In genomic region chr22:18066181-18066859, GRCh38 we compare ENCODE assay signal across 16 cellular contexts. TPM values are rescaled to one million over a fixed set of nuclear protein-coding genes. Genes with fewer than 3 reads are reported as not detected.
DNase-seq lines count a peak whose midpoint lies in the region; ATAC-seq, FAIRE-seq and TF ChIP-seq lines count a peak whose summit lies in the region.
"Had no signal": no experiment of that assay in that cellular context is flagged by ENCODE, and none has a peak within 500 bp of the region (broad histone marks: within the 10 kb centered on the region; RNA-seq: fewer than 3 reads in every experiment).

No MANE protein-coding gene starts in this region.

- H3K36me3 ChIP-seq in OCI-LY3 (replicated peaks; ENCODE audit: low read depth, low read length), result no peaks in the 10 kb centered on the region
- H3K36me3 ChIP-seq in HepG2 (replicated peaks in 1 of 2; ENCODE audit: control insufficient read depth in 1 of 2, insufficient read depth in 2 of 2, low read length in 2 of 2), result no peaks in the 10 kb centered on the region
- H3K36me3 ChIP-seq in thoracic aorta, result no peaks in the 10 kb centered on the region
- no peaks in the 10 kb centered on the region for H3K36me3 ChIP-seq in MG63

- BruUV-seq in HepG2 (replicated peaks; lab: Mats Ljungman, UMichigan), result no TSS peak

- no peaks in the 10 kb centered on the region for H3K79me2 ChIP-seq in OCI-LY3 (ENCODE audit: low read length)
- H3K79me2 ChIP-seq in HepG2 (ENCODE audit: insufficient read depth, low read length), result no peaks in the 10 kb centered on the region

- DNase-seq in HCEC 1CT, result peak; percentile 51
- no peak for DNase-seq in HepG2 (ENCODE audit: low spot score)
- no peak for DNase-seq in thoracic aorta (ENCODE audit: low spot score)
- DNase-seq in RWPE1 (ENCODE audit: low spot score), result no peak
- DNase-seq in MG63, result no peak
- no peak for DNase-seq in NCI-H1930 (lab: John Stamatoyannopoulos, UW)
- DNase-seq: activated naive CD8-positive, alpha-beta T cell treated with anti-CD3 and anti-CD28 coated beads for 36 hours; CD8-positive, alpha-beta T cell; foreskin keratinocyte; GM23248; NCI-H1417; NCI-H345; PC-9; testis had no signal

- H3K4me1 ChIP-seq in OCI-LY3 (ENCODE audit: low read length) (peaks cover 70% of the 10 kb centered on the region), HepG2 (ENCODE audit: insufficient read depth, low read length) (peaks cover 74% of the 10 kb centered on the region), thoracic aorta (ENCODE audit: control insufficient read depth in 1 of 2, low read depth in 2 of 2) (peaks cover 19 to 37% of the 10 kb centered on the region in 2 donors)

- H3K9me3 ChIP-seq in OCI-LY3 (ENCODE audit: insufficient read depth, low read length), result no peaks in the 10 kb centered on the region
- H3K9me3 ChIP-seq in HepG2 (ENCODE audit: low read length), result no peaks in the 10 kb centered on the region
- H3K9me3 ChIP-seq in thoracic aorta, result no peaks in the 10 kb centered on the region
- H3K9me3 ChIP-seq in MG63, result no peaks in the 10 kb centered on the region
- H3K9me3 ChIP-seq: testis had no signal

- TF ChIP-seq POLR2A in HepG2 (IDR thresholded peaks at IDR 0.05; ENCODE audit: insufficient read depth in 1 of 2, low read depth in 2 of 2, low read length in 2 of 2), result no peak

- TF ChIP-seq RAD21 in HepG2 (CRISPR knock-in tag; IDR thresholded peaks at IDR 0.05), result no peak

- TF ChIP-seq EP300 in HepG2 (IDR thresholded peaks at IDR 0.05; ENCODE audit: low read depth in 2 of 2, low read length in 2 of 2), result no peak
- TF ChIP-seq EP300 in HepG2 (CRISPR knock-in tag; IDR thresholded peaks at IDR 0.05; ENCODE audit: borderline replicate concordance), result no peak

- CTCF ChIA-PET in HepG2 (lab: Yijun Ruan, JAX; ENCODE audit: low intra/inter-chr PET ratio, low total read pairs) (interaction anchor here (1.5 kb wide), 1 partner anchor 236 kb away, joined by 3 read pairs; no protein-coding TSS in a partner anchor), RWPE1 (lab: Yijun Ruan, JAX) (no interaction called here)

- POLR2A ChIA-PET in HepG2 (lab: Yijun Ruan, JAX), result interaction anchor here (1.2 to 2.8 kb wide), 3 partner anchors 11 to 28 kb away, joined by 4 to 13 read pairs (median 6); no protein-coding TSS in a partner anchor
- POLR2A ChIA-PET in RWPE1 (lab: Yijun Ruan, JAX; ENCODE audit: low non-redundant PET), result no interaction called here

- H3K27ac ChIP-seq in OCI-LY3 (ENCODE audit: low read length) (peak overlapping the region; percentile 81), HepG2 (ENCODE audit: extremely low read length, insufficient read depth, low read length) (no peak overlapping the region), thoracic aorta (peak overlapping the region; percentile 88 to 97), RWPE1 (no peak overlapping the region)
- H3K27ac ChIP-seq: foreskin keratinocyte, GM23248, PC-9, testis had no signal

- FAIRE-seq in HepG2 (lab: Jason Lieb, UNC), result no peak
- FAIRE-seq: HTR-8/SVneo had no signal

- intact Hi-C loops in HepG2 (cut with micrococcal nuclease; ENCODE audit: unreplicated experiment), result no loop called here

- H3K9ac ChIP-seq in OCI-LY3 (ENCODE audit: low read length), result peak overlapping the region; percentile 53
- no peak overlapping the region; the same call in 1 of the 2 replicates for H3K9ac ChIP-seq in HepG2 (ENCODE audit: insufficient read depth, low read depth, low read length)
- H3K9ac ChIP-seq: GM23248 had no signal

- H3K4me2 ChIP-seq in OCI-LY3 (ENCODE audit: low read length) (peak overlapping the region; percentile 84), HepG2 (ENCODE audit: low read depth, low read length) (peak overlapping the region; percentile 56)
- H3K4me2 ChIP-seq: PC-9 had no signal

- H3K4me3 ChIP-seq in OCI-LY3 (ENCODE audit: low read length) (peak overlapping the region; percentile 64), HepG2 (replicated peaks in 1 of 3; ENCODE audit: insufficient read depth in 1 of 3, low read depth in 2 of 3, low read length in 3 of 3) (peak overlapping the region in 1 of 3 experiments; percentile 22; a peak in 1 of 6 replicates), thoracic aorta (no peak overlapping the region), MG63 (no peak overlapping the region)
- H3K4me3 ChIP-seq: GM23248, PC-9, testis had no signal

- TF ChIP-seq CTCF in OCI-LY3 (IDR thresholded peaks at IDR 0.05; ENCODE audit: low read depth, low read length), result peak; percentile 36
- no peak for TF ChIP-seq CTCF in HepG2 (CRISPR knock-in tag; IDR thresholded peaks at IDR 0.05)
- no peak for TF ChIP-seq CTCF in thoracic aorta (IDR thresholded peaks at IDR 0.05)
- no peak for TF ChIP-seq CTCF in RWPE1 (conservative IDR thresholded peaks at IDR 0.05; ENCODE audit: low read depth)

- ATAC-seq in HepG2 (peak; percentile 19; the same call in 1 of the 3 replicates), thoracic aorta (ENCODE audit: insufficient number of reproducible peaks, low FRiP score, low read depth) (no peak)
- ATAC-seq: CD8-positive, alpha-beta T cell; foreskin keratinocyte had no signal

- WGBS in HepG2 (ENCODE audit: low lambda C conversion rate), result 25% methylated on average over 11 of the region's 12 CpGs

- in situ Hi-C loops in HepG2 (cut with HindIII; ENCODE audit: extremely low pct_ligation_motif_present, low pct_unique_long_range_greater_than_20kb), result no loop called here

- H2AFZ ChIP-seq in OCI-LY3 (ENCODE audit: low read depth, low read length), result no peak overlapping the region; the same call in 1 of the 2 replicates
- no peak overlapping the region for H2AFZ ChIP-seq in HepG2 (ENCODE audit: low read length)
- H2AFZ ChIP-seq: PC-9 had no signal

- H4K20me1 ChIP-seq in OCI-LY3 (ENCODE audit: insufficient read depth, low read length) (no peaks in the 10 kb centered on the region), HepG2 (ENCODE audit: insufficient read depth, low read length) (no peaks in the 10 kb centered on the region)

- no peaks in the 10 kb centered on the region for H3K27me3 ChIP-seq in OCI-LY3 (ENCODE audit: low read depth, low read length)
- no peaks in the 10 kb centered on the region for H3K27me3 ChIP-seq in HepG2 (ENCODE audit: control insufficient read depth in 1 of 2, insufficient read depth in 2 of 2, low read length in 2 of 2)
- H3K27me3 ChIP-seq in thoracic aorta (replicated peaks; ENCODE audit: insufficient read depth), result no peaks in the 10 kb centered on the region
- H3K27me3 ChIP-seq in MG63, result no peaks in the 10 kb centered on the region
- H3K27me3 ChIP-seq: foreskin keratinocyte, testis had no signal

RNA-seq across cellular contexts. Expression of gene PEX26, which starts 11.5 kb away (rescaled TPM):
- total RNA-seq in HepG2 (2016; rRNA removed; fragmentation: Illumina TruSeq; extraction: Trizol) (25.1 and 30.6 TPM in 2 replicates), thoracic aorta (10 to 100 TPM; 39.1 to 46.0 TPM)
- total RNA-seq in HepG2 (2016; cell fraction: cytosol; rRNA removed; fragmentation: Illumina TruSeq; extraction: Trizol; ENCODE audit: low read depth), result 3.6 and 6.1 TPM in 2 replicates
- total RNA-seq in HepG2 (2016; cell fraction: insoluble cytoplasmic fraction; rRNA removed; fragmentation: Illumina TruSeq; extraction: Trizol), result 26.6 and 27.5 TPM in 2 replicates
- 23.5 and 27.1 TPM in 2 replicates for total RNA-seq in HepG2 (2016; cell fraction: membrane; rRNA removed; fragmentation: Illumina TruSeq; extraction: Trizol)
- total RNA-seq in HepG2 (2016; cell fraction: nucleus; rRNA removed; fragmentation: Illumina TruSeq; extraction: Trizol), result 13.8 and 17.8 TPM in 2 replicates
- polyA plus RNA-seq in HepG2 (2011; rRNA removed), result 10.6 and 15.4 TPM in 2 replicates
- 12.4 and 12.5 TPM in 2 replicates for polyA plus RNA-seq in HepG2 (2011; cell fraction: cytosol; rRNA removed)
- 13.5 and 14.8 TPM in 2 replicates for polyA plus RNA-seq in HepG2 (2011; cell fraction: nucleus; rRNA removed)
- 13.4 and 14.4 TPM in 2 replicates for polyA plus RNA-seq in HepG2 (2012)
- polyA plus RNA-seq in HepG2 (2016; cell fraction: cytosol; fragmentation: Illumina TruSeq; extraction: Trizol; ENCODE audit: low read depth), result 4.6 and 6.3 TPM in 2 replicates
- polyA plus RNA-seq in HepG2 (2016; cell fraction: insoluble cytoplasmic fraction; fragmentation: Illumina TruSeq; extraction: Trizol; ENCODE audit: low read depth), result 25.9 and 26.3 TPM in 2 replicates
- 15.8 and 17.3 TPM in 2 replicates for polyA plus RNA-seq in HepG2 (2016; cell fraction: membrane; fragmentation: Illumina TruSeq; extraction: Trizol; ENCODE audit: low read depth)
- polyA plus RNA-seq in HepG2 (2016; cell fraction: nucleus; fragmentation: Illumina TruSeq; extraction: Trizol; ENCODE audit: insufficient read depth, low read depth), result 17.9 and 18.6 TPM in 2 replicates
- polyA minus RNA-seq in HepG2 (2011; rRNA and poly(A)+ RNA removed; ENCODE audit: low replicate concordance), result 35.9 and 42.8 TPM in 2 replicates
- polyA minus RNA-seq in HepG2 (2011; cell fraction: cytosol; rRNA and poly(A)+ RNA removed), result 9.6 and 11.4 TPM in 2 replicates
- polyA minus RNA-seq in HepG2 (2011; cell fraction: nucleus; rRNA and poly(A)+ RNA removed), result 11.6 and 14.2 TPM in 2 replicates
- total RNA-seq in MG63 (2014; rRNA removed; shearing (Covaris generic); ENCODE audit: low replicate concordance), result 10.5 and 13.5 TPM in 2 replicates

RNA-seq across cellular contexts. Expression of gene MICAL3, which starts 42.0 kb away (rescaled TPM):
- 9.5 and 12.5 TPM in 2 replicates for total RNA-seq in HepG2 (2016; rRNA removed; fragmentation: Illumina TruSeq; extraction: Trizol)
- total RNA-seq in HepG2 (2016; cell fraction: cytosol; rRNA removed; fragmentation: Illumina TruSeq; extraction: Trizol; ENCODE audit: low read depth), result 2.6 and 2.9 TPM in 2 replicates
- total RNA-seq in HepG2 (2016; cell fraction: insoluble cytoplasmic fraction; rRNA removed; fragmentation: Illumina TruSeq; extraction: Trizol), result 8.6 and 11.9 TPM in 2 replicates
- total RNA-seq in HepG2 (2016; cell fraction: membrane; rRNA removed; fragmentation: Illumina TruSeq; extraction: Trizol), result 4.2 and 6.1 TPM in 2 replicates
- 31.3 and 35.0 TPM in 2 replicates for total RNA-seq in HepG2 (2016; cell fraction: nucleus; rRNA removed; fragmentation: Illumina TruSeq; extraction: Trizol)
- polyA plus RNA-seq in HepG2 (2011; rRNA removed), result 5.3 and 5.6 TPM in 2 replicates
- 2.5 and 3.1 TPM in 2 replicates for polyA plus RNA-seq in HepG2 (2011; cell fraction: cytosol; rRNA removed)
- 32.9 and 43.0 TPM in 2 replicates for polyA plus RNA-seq in HepG2 (2011; cell fraction: nucleus; rRNA removed)
- polyA plus RNA-seq in HepG2 (2012), result 9.2 and 10.8 TPM in 2 replicates
- polyA plus RNA-seq in HepG2 (2016; cell fraction: cytosol; fragmentation: Illumina TruSeq; extraction: Trizol; ENCODE audit: low read depth), result 0.59 and 1.1 TPM in 2 replicates
- 3.5 and 3.6 TPM in 2 replicates for polyA plus RNA-seq in HepG2 (2016; cell fraction: insoluble cytoplasmic fraction; fragmentation: Illumina TruSeq; extraction: Trizol; ENCODE audit: low read depth)
- polyA plus RNA-seq in HepG2 (2016; cell fraction: membrane; fragmentation: Illumina TruSeq; extraction: Trizol; ENCODE audit: low read depth), result 0.53 and 1.1 TPM in 2 replicates
- 34.4 and 36.4 TPM in 2 replicates for polyA plus RNA-seq in HepG2 (2016; cell fraction: nucleus; fragmentation: Illumina TruSeq; extraction: Trizol; ENCODE audit: insufficient read depth, low read depth)
- 12.7 and 28.5 TPM in 2 replicates for polyA minus RNA-seq in HepG2 (2011; rRNA and poly(A)+ RNA removed; ENCODE audit: low replicate concordance)
- 3.7 and 4.4 TPM in 2 replicates for polyA minus RNA-seq in HepG2 (2011; cell fraction: cytosol; rRNA and poly(A)+ RNA removed)
- polyA minus RNA-seq in HepG2 (2011; cell fraction: nucleus; rRNA and poly(A)+ RNA removed), result 28.5 and 33.0 TPM in 2 replicates
- 10 to 100 TPM; 45.2 to 78.0 TPM for total RNA-seq in thoracic aorta
- 13.4 and 20.6 TPM in 2 replicates for total RNA-seq in MG63 (2014; rRNA removed; shearing (Covaris generic); ENCODE audit: low replicate concordance)

RNA-seq across cellular contexts. Expression of gene TUBA8, which starts 44.3 kb away (rescaled TPM):
- total RNA-seq in HepG2 (2016; rRNA removed; fragmentation: Illumina TruSeq; extraction: Trizol) (0.17 and 0.35 TPM in 2 replicates), thoracic aorta (1 to 10 TPM in 1 of 2 donors, under 1 TPM in 1; 0.41 to 2.2 TPM)
- 0.62 and 0.91 TPM in 2 replicates for total RNA-seq in HepG2 (2016; cell fraction: cytosol; rRNA removed; fragmentation: Illumina TruSeq; extraction: Trizol; ENCODE audit: low read depth)
- total RNA-seq in HepG2 (2016; cell fraction: insoluble cytoplasmic fraction; rRNA removed; fragmentation: Illumina TruSeq; extraction: Trizol), result 0.09 and 0.39 TPM in 2 replicates
- 0.62 and 0.79 TPM in 2 replicates for total RNA-seq in HepG2 (2016; cell fraction: membrane; rRNA removed; fragmentation: Illumina TruSeq; extraction: Trizol)
- total RNA-seq in HepG2 (2016; cell fraction: nucleus; rRNA removed; fragmentation: Illumina TruSeq; extraction: Trizol), result 0.34 and 0.53 TPM in 2 replicates
- 0.69 and 0.80 TPM in 2 replicates for polyA plus RNA-seq in HepG2 (2011; rRNA removed)
- 0.56 and 0.67 TPM in 2 replicates for polyA plus RNA-seq in HepG2 (2011; cell fraction: cytosol; rRNA removed)
- 1.7 and 1.8 TPM in 2 replicates for polyA plus RNA-seq in HepG2 (2011; cell fraction: nucleus; rRNA removed)
- polyA plus RNA-seq in HepG2 (2012), result 0.86 and 1.1 TPM in 2 replicates
- 0.73 and 0.76 TPM in 2 replicates for polyA plus RNA-seq in HepG2 (2016; cell fraction: cytosol; fragmentation: Illumina TruSeq; extraction: Trizol; ENCODE audit: low read depth)
- 0.26 and 0.31 TPM in 2 replicates for polyA plus RNA-seq in HepG2 (2016; cell fraction: insoluble cytoplasmic fraction; fragmentation: Illumina TruSeq; extraction: Trizol; ENCODE audit: low read depth)
- 0.96 and 1.0 TPM in 2 replicates for polyA plus RNA-seq in HepG2 (2016; cell fraction: membrane; fragmentation: Illumina TruSeq; extraction: Trizol; ENCODE audit: low read depth)
- polyA plus RNA-seq in HepG2 (2016; cell fraction: nucleus; fragmentation: Illumina TruSeq; extraction: Trizol; ENCODE audit: insufficient read depth, low read depth), result 0.85 and 1.3 TPM in 2 replicates
- polyA minus RNA-seq in HepG2 (2011; rRNA and poly(A)+ RNA removed; ENCODE audit: low replicate concordance), result 0.52 and 4.5 TPM in 2 replicates
- polyA minus RNA-seq in HepG2 (2011; cell fraction: cytosol; rRNA and poly(A)+ RNA removed), result not detected in 2 replicates
- 0.50 and 0.90 TPM in 2 replicates for polyA minus RNA-seq in HepG2 (2011; cell fraction: nucleus; rRNA and poly(A)+ RNA removed)
- 0.46 and 3.8 TPM in 2 replicates for total RNA-seq in MG63 (2014; rRNA removed; shearing (Covaris generic); ENCODE audit: low replicate concordance)
- polyA plus RNA-seq: GM23248 had no signal

Comparison
In these comparisons a context has a peak if more than half of its experiments do, and no peak if none do; other contexts are left out.
1. H3K27ac ChIP-seq: peak in OCI-LY3 (single experiment) and thoracic aorta (2 of 2); none in HepG2 (single experiment) and RWPE1 (single experiment).